1 cellular context compared by ENCODE assay signal in the genomic region with DNA sequence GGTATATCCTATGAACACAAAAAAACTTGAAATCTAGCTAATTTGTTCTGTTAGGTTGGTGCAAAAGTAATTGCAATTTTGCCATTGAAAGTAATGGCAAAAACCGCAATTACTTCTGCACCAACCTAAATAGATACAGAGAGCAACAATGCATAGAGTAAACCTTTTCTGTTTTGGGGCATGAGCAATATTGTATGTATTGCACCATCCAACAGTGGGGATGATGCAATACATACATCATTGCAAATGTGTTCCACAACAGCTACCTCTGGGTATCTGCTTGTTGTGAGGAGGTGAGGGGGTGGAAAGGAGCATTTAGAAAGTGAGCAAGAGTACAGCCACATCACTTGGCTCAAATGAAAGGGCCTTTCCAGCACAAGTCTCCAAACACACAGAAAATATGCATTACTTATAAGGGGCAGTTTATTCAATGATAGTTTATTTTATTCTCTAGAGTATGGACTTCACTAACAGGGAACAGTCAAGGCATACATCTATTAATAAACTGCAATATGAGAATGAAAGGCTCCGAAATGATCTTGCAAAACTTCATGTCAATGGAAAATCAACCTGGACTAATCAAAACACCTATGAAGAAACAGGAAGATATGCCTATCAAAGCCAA.
TF ChIP-seq lines count a peak whose summit lies in the region.

No MANE protein-coding gene starts in this region.

TF ChIP-seq in K562, 482 proteins besides CTCF, POLR2A, EP300 and RAD21 (continued from another document):
- TF ChIP-seq RCOR1 (IDR thresholded peaks at IDR 0.05; ENCODE audit: borderline replicate concordance in 1 of 2, low read depth in 2 of 2, low read length in 2 of 2) (0 out of 4 replicates have a peak, but pooled peaks of 1 of the 2 experiments have one; percentile 34), L3MBTL2 (IDR thresholded peaks at IDR 0.05) (0 out of 2 replicates have a peak, but pooled peaks have one; percentile 28), ZFPM2 (CRISPR knock-in tag; IDR thresholded peaks at IDR 0.05) (no peak), FOXJ2 (tag; IDR thresholded peaks at IDR 0.05) (peak; percentile 54; the same call in 1 of the 2 replicates), EP400 (IDR thresholded peaks at IDR 0.05) (peak; percentile 39; the same call in 1 of the 2 replicates), CBX8 (IDR thresholded peaks at IDR 0.05; ENCODE audit: borderline replicate concordance, extremely low read depth, low read depth, low read length, poor library complexity, severe bottlenecking) (no peak), CXXC5 (CRISPR knock-in tag; IDR thresholded peaks at IDR 0.05) (peak; percentile 52), ZNF175 (CRISPR knock-in tag; IDR thresholded peaks at IDR 0.05; ENCODE audit: low read depth) (peak; percentile 83; the same call in 1 of the 2 replicates), ZNF431 (CRISPR knock-in tag; IDR thresholded peaks at IDR 0.05) (no peak), CEBPG (CRISPR knock-in tag; IDR thresholded peaks at IDR 0.05) (peak; percentile 96), CEBPG (tag; conservative IDR thresholded peaks at IDR 0.05 in 1 of 2, IDR thresholded peaks at IDR 0.05 in 1 of 2) (peak; percentile 99 to 100), FOS (IDR thresholded peaks at IDR 0.05; ENCODE audit: extremely low read depth, insufficient read length) (no peak)
- TF ChIP-seq, protein P1, sequence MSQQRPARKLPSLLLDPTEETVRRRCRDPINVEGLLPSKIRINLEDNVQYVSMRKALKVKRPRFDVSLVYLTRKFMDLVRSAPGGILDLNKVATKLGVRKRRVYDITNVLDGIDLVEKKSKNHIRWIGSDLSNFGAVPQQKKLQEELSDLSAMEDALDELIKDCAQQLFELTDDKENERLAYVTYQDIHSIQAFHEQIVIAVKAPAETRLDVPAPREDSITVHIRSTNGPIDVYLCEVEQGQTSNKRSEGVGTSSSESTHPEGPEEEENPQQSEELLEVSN (IDR thresholded peaks at IDR 0.05; ENCODE audit: borderline replicate concordance in 1 of 2, extremely low read depth in 1 of 2, insufficient read depth in 1 of 2, insufficient read length in 1 of 2, low read depth in 1 of 2, low read length in 1 of 2, poor library complexity in 1 of 2, severe bottlenecking in 1 of 2): no peak
- TF ChIP-seq, protein P2, sequence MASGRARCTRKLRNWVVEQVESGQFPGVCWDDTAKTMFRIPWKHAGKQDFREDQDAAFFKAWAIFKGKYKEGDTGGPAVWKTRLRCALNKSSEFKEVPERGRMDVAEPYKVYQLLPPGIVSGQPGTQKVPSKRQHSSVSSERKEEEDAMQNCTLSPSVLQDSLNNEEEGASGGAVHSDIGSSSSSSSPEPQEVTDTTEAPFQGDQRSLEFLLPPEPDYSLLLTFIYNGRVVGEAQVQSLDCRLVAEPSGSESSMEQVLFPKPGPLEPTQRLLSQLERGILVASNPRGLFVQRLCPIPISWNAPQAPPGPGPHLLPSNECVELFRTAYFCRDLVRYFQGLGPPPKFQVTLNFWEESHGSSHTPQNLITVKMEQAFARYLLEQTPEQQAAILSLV (tag; IDR thresholded peaks at IDR 0.05): peak; percentile 97
- TF ChIP-seq, protein P3, sequence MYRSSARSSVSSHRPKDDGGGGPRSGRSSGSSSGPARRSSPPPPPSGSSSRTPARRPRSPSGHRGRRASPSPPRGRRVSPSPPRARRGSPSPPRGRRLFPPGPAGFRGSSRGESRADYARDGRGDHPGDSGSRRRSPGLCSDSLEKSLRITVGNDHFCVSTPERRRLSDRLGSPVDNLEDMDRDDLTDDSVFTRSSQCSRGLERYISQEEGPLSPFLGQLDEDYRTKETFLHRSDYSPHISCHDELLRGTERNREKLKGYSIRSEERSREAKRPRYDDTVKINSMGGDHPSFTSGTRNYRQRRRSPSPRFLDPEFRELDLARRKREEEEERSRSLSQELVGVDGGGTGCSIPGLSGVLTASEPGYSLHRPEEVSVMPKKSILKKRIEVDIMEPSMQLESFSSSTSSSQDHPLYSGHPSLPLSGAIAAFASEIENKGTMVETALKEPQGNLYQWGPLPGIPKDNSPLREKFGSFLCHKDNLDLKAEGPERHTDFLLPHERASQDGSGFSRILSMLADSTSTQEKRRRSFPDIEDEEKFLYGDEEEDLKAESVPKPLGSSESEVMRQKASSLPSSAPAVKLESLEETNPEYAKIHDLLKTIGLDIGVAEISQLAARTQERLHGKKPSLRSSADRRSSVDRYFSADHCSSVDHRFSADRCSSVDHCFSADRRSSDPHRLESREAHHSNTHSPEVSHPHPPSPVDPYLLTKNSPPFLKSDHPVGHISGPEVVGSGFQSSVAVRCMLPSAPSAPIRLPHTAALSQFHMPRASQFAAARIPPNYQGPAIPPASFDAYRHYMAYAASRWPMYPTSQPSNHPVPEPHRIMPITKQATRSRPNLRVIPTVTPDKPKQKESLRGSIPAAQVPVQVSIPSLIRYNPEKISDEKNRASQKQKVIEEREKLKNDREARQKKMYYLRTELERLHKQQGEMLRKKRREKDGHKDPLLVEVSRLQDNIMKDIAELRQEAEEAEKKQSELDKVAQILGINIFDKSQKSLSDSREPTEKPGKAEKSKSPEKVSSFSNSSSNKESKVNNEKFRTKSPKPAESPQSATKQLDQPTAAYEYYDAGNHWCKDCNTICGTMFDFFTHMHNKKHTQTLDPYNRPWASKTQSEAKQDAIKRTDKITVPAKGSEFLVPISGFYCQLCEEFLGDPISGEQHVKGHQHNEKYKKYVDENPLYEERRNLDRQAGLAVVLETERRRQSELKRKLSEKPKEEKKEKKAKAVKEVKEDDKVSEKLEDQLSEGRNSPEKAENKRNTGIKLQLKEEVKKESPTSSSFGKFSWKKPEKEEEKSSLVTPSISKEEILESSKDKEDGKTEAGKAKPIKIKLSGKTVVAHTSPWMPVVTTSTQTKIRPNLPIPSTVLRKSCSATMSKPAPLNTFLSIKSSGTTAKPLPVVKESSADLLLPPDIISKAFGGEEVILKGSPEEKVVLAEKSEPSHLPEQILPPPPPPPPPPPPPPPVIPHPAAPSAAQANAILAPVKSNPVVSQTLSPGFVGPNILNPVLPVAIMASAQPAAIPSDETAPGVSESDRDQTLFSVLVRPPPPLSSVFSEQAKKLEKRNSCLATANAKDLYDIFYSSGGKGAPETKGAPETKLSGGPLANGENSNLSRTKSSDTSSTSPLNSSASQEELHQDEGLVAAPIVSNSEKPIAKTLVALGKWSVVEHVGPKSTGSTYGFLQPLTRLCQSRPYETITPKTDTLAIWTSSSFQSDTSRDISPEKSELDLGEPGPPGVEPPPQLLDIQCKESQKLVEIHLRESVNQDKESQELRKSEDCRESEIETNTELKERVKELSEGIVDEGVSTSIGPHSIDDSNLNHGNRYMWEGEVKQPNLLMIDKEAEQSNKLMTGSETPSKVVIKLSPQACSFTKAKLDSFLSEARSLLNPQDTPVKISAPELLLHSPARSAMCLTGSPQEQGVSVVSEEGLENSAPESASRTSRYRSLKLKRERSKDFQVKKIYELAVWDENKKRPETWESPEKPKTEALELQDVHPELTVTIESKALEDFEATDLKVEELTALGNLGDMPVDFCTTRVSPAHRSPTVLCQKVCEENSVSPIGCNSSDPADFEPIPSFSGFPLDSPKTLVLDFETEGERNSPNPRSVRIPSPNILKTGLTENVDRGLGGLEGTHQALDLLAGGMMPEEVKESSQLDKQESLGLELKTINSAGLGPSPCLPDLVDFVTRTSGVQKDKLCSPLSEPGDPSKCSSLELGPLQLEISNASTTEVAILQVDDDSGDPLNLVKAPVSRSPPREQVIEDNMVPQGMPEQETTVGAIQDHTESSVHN (IDR thresholded peaks at IDR 0.05; ENCODE audit: borderline replicate concordance in 1 of 2, low read depth in 1 of 2): peak in 1 of 2 experiments; percentile 74; a peak in 1 of 4 replicates
